ENCODE assay signal across 8 cellular contexts in genomic region chr12:64729909-64730584, GRCh38. TPM values are rescaled to one million over a fixed set of nuclear protein-coding genes. Genes with fewer than 3 reads are reported as not detected.
DNase-seq lines count a peak whose midpoint lies in the region; ATAC-seq and TF ChIP-seq lines count a peak whose summit lies in the region.

No MANE protein-coding gene starts in this region.

- peaks cover 52% of the 10 kb centered on the region for H3K36me3 Mint-ChIP-seq in activated B cell treated with CpG ODN at 0.5 μM for 24 hours (ENCODE audit: low read depth)
- peaks cover 49% of the 10 kb centered on the region for H3K36me3 Mint-ChIP-seq in osteocyte (ENCODE audit: unreplicated experiment)
- H3K36me3 Mint-ChIP-seq in Calu3 (ENCODE audit: insufficient read depth, unreplicated experiment), result peaks cover 17% of the 10 kb centered on the region

- H3K9me3 Mint-ChIP-seq in activated B cell treated with CpG ODN at 0.5 μM for 24 hours, result no peaks in the 10 kb centered on the region
- no peaks in the 10 kb centered on the region for H3K9me3 Mint-ChIP-seq in osteocyte (ENCODE audit: unreplicated experiment)
- no peaks in the 10 kb centered on the region for H3K9me3 Mint-ChIP-seq in Calu3 (ENCODE audit: low read depth, unreplicated experiment)

- POLR2A ChIA-PET in activated B cell treated with CpG ODN at 0.5 μM for 24 hours (lab: Charles Lee), result interaction anchor here (0.5 kb wide), 1 partner anchor 221 kb away, joined by 3 read pairs; no protein-coding TSS in a partner anchor

- ATAC-seq in HG02870 (IDR thresholded peaks at IDR 0.05; ENCODE audit: unreplicated experiment), result peak; percentile 42
- no peak for ATAC-seq in activated B cell treated with CpG ODN at 0.5 μM for 24 hours (ENCODE audit: low read depth)

- intact Hi-C loops in activated B cell treated with CpG ODN at 0.5 μM for 24 hours (cut with micrococcal nuclease), result no loop called here
- intact Hi-C loops in Calu3 (cut with micrococcal nuclease; ENCODE audit: unreplicated experiment), result no loop called here

- DNase-seq in NCI-H2107 treated with DMSO at 0.1 percent for 48 hours (lab: John Stamatoyannopoulos, UW; ENCODE audit: unreplicated experiment) (peak; percentile 59), NCI-H2107 (lab: John Stamatoyannopoulos, UW) (no peak), activated B cell treated with CpG ODN at 0.5 μM for 24 hours (no peak), osteocyte (ENCODE audit: extremely low spot score, unreplicated experiment) (no peak), Calu3 (no peak), mesenteric fat pad (ENCODE audit: low spot score) (no peak), C1 segment of cervical spinal cord (lab: John Stamatoyannopoulos, UW) (no peak)

- H3K4me1 Mint-ChIP-seq in activated B cell treated with CpG ODN at 0.5 μM for 24 hours (peaks cover 12% of the 10 kb centered on the region), osteocyte (ENCODE audit: unreplicated experiment) (peaks cover 21% of the 10 kb centered on the region), Calu3 (ENCODE audit: low read depth, unreplicated experiment) (peaks cover 15% of the 10 kb centered on the region)

- H3K4me3 Mint-ChIP-seq in activated B cell treated with CpG ODN at 0.5 μM for 24 hours (no peak overlapping the region), osteocyte (ENCODE audit: unreplicated experiment) (no peak overlapping the region), Calu3 (ENCODE audit: low read depth, unreplicated experiment) (no peak overlapping the region)

- peak overlapping the region; percentile 68 for H3K27ac Mint-ChIP-seq in activated B cell treated with CpG ODN at 0.5 μM for 24 hours
- peak overlapping the region; percentile 55 for H3K27ac Mint-ChIP-seq in osteocyte (ENCODE audit: unreplicated experiment)
- no peak overlapping the region for H3K27ac Mint-ChIP-seq in Calu3 (ENCODE audit: unreplicated experiment)

- TF ChIP-seq CTCF in activated B cell treated with CpG ODN at 0.5 μM for 24 hours (IDR thresholded peaks at IDR 0.05) (no peak), osteocyte (IDR thresholded peaks at IDR 0.05) (no peak), Calu3 (IDR thresholded peaks at IDR 0.05; ENCODE audit: unreplicated experiment) (no peak)

- CTCF ChIA-PET in activated B cell treated with CpG ODN at 0.5 μM for 24 hours (lab: Charles Lee), result no interaction called here
- CTCF ChIA-PET in Calu3 (lab: Charles Lee), result interaction anchor here (0.6 to 0.7 kb wide), 2 partner anchors 139 to 180 kb away, joined by 3 read pairs; no protein-coding TSS in a partner anchor

- BruUV-seq in Calu3 (replicated peaks; lab: Mats Ljungman, UMichigan), result no TSS peak

- H3K27me3 Mint-ChIP-seq in activated B cell treated with CpG ODN at 0.5 μM for 24 hours (no peaks in the 10 kb centered on the region), osteocyte (ENCODE audit: unreplicated experiment) (no peaks in the 10 kb centered on the region), Calu3 (ENCODE audit: unreplicated experiment) (no peaks in the 10 kb centered on the region)

RNA-seq across cellular contexts. Expression of gene GNS, which starts 29.2 kb away (rescaled TPM):
- total RNA-seq in activated B cell treated with CpG ODN at 0.5 μM for 24 hours, result 16.3 and 17.7 TPM in 2 replicates
- 150 and 166 TPM in 2 replicates for total RNA-seq in osteocyte
- 85.1 and 93.5 TPM in 2 replicates for total RNA-seq in Calu3 (2022)
- 278 TPM for total RNA-seq in mesenteric fat pad
